ENCODE assay signal across 11 cellular contexts in genomic region chr7:33422825-33423645, GRCh38.
DNase-seq lines count a peak whose midpoint lies in the region; ATAC-seq, FAIRE-seq and TF ChIP-seq lines count a peak whose summit lies in the region.
"Had no signal": no experiment of that assay in that cellular context is flagged by ENCODE, and none has a peak within 500 bp of the region (broad histone marks: within the 10 kb centered on the region; RNA-seq: fewer than 3 reads in every experiment).

No MANE protein-coding gene starts in this region.

- H3K4me3 Mint-ChIP-seq in MCF 10A (ENCODE audit: unreplicated experiment) = no peak overlapping the region

- H2AFZ ChIP-seq in OCI-LY7 (ENCODE audit: low read length) = no peak overlapping the region

- intact Hi-C loops in OCI-LY7 (cut with micrococcal nuclease; ENCODE audit: unreplicated experiment) = no loop called here
- intact Hi-C loops in MCF 10A (cut with micrococcal nuclease) = loop anchor here (2.0 kb wide), 1 partner anchor 510 kb away; no protein-coding TSS in a partner anchor

- TF ChIP-seq POLR2A in GM12892 (IDR thresholded peaks at IDR 0.05; ENCODE audit: low read depth, low read length) = no peak

- no peak overlapping the region for H3K4me2 ChIP-seq in OCI-LY7 (ENCODE audit: low read length)

- H3K9me3 ChIP-seq in OCI-LY7 (ENCODE audit: low read length) = no peaks in the 10 kb centered on the region

- no peaks in the 10 kb centered on the region for H4K20me1 ChIP-seq in OCI-LY7 (ENCODE audit: insufficient read depth, low read length)

- no peak for DNase-seq in bronchial epithelial cell (ENCODE audit: low read depth)
- no peak for DNase-seq in OCI-LY7 (ENCODE audit: low spot score)
- no peak for DNase-seq in GM12892 (ENCODE audit: insufficient read length)
- no peak for DNase-seq in NCI-H1694 treated with DMSO at 0.1 percent for 48 hours (lab: John Stamatoyannopoulos, UW)
- no peak for DNase-seq in MCF 10A (ENCODE audit: unreplicated experiment)
- DNase-seq: activated gamma-delta T cell treated with Interleukin-2 at 50 U/mL for 16 hours; Right ventricle myocardium superior; stimulated activated naive CD4-positive, alpha-beta T cell treated with Interleukin-2 at 50 U/mL for 16 hours had no signal

- H3K27me3 Mint-ChIP-seq in MCF 10A (ENCODE audit: insufficient read depth, unreplicated experiment) = no peaks in the 10 kb centered on the region

- H3K4me3 ChIP-seq in bronchial epithelial cell (ENCODE audit: low read depth, low read length) (no peak overlapping the region), OCI-LY7 (ENCODE audit: low read depth, low read length, poor library complexity, severe bottlenecking) (no peak overlapping the region)

- H3K79me2 ChIP-seq in OCI-LY7 (ENCODE audit: insufficient read depth, low read depth, low read length) = no peaks in the 10 kb centered on the region

- no peak overlapping the region for H3K27ac ChIP-seq in OCI-LY7 (ENCODE audit: low read depth, low read length, poor library complexity, severe bottlenecking)

- peak; percentile 32 for FAIRE-seq in bronchial epithelial cell (lab: Jason Lieb, UNC)
- FAIRE-seq in GM12892 (lab: Jason Lieb, UNC) = no peak

- H3K36me3 ChIP-seq in bronchial epithelial cell (ENCODE audit: control insufficient read depth, insufficient read depth, low read length) (no peaks in the 10 kb centered on the region), OCI-LY7 (ENCODE audit: insufficient read depth, low read length) (no peaks in the 10 kb centered on the region)

- no peaks in the 10 kb centered on the region for H3K4me1 Mint-ChIP-seq in MCF 10A (ENCODE audit: insufficient read depth, unreplicated experiment)

- BruUV-seq in OCI-LY7 (replicated peaks; lab: Mats Ljungman, UMichigan) (no TSS peak), MCF 10A (replicated peaks; lab: Mats Ljungman, UMichigan) (no TSS peak)

- H3K36me3 Mint-ChIP-seq in MCF 10A (ENCODE audit: insufficient read depth, unreplicated experiment) = no peaks in the 10 kb centered on the region

- H3K4me1 ChIP-seq in OCI-LY7 (ENCODE audit: insufficient read depth, low read length, poor library complexity, severe bottlenecking) = no peaks in the 10 kb centered on the region

- no peak for TF ChIP-seq CTCF in bronchial epithelial cell (IDR thresholded peaks at IDR 0.05; ENCODE audit: insufficient read depth, low read length, severe bottlenecking)
- TF ChIP-seq CTCF in OCI-LY7 (conservative IDR thresholded peaks at IDR 0.05; ENCODE audit: low read length) = no peak
- no peak for TF ChIP-seq CTCF in MCF 10A (IDR thresholded peaks at IDR 0.05; ENCODE audit: unreplicated experiment)

- H3K27me3 ChIP-seq in bronchial epithelial cell (ENCODE audit: control insufficient read depth, insufficient read depth, low read length) = no peaks in the 10 kb centered on the region

- ATAC-seq in GM18867 (IDR thresholded peaks at IDR 0.05; ENCODE audit: unreplicated experiment) (peak; percentile 49), GM21717 (IDR thresholded peaks at IDR 0.05; ENCODE audit: unreplicated experiment) (peak; percentile 39), HG03097 (IDR thresholded peaks at IDR 0.05; ENCODE audit: low FRiP score, unreplicated experiment) (peak; percentile 38)

- no peaks in the 10 kb centered on the region for H3K9me2 ChIP-seq in OCI-LY7 (ENCODE audit: insufficient read depth, low read length)

- no peak overlapping the region for H3K27ac Mint-ChIP-seq in MCF 10A (ENCODE audit: low read depth, unreplicated experiment)

- CTCF ChIA-PET in OCI-LY7 (lab: Charles Lee; ENCODE audit: unreplicated experiment) (no interaction called here), MCF 10A (lab: Yijun Ruan, JAX) (interaction anchor here (0.7 to 2.2 kb wide), 9 partner anchors 8 to 510 kb away, joined by 3 to 12 read pairs (median 4); no protein-coding TSS in a partner anchor)

- H3K9me3 Mint-ChIP-seq in MCF 10A (ENCODE audit: unreplicated experiment) = no peaks in the 10 kb centered on the region

- POLR2A ChIA-PET in OCI-LY7 (lab: Charles Lee) (interaction anchor here (0.6 to 1.1 kb wide), 3 partner anchors 10 to 53 kb away, joined by 3 to 4 read pairs (median 3); no protein-coding TSS in a partner anchor), MCF 10A (lab: Yijun Ruan, JAX) (no interaction called here)
